Comparison of ENCODE assay signal across 8 cellular contexts in genomic region chr16:49492090-49492801, GRCh38.
DNase-seq lines count a peak whose midpoint lies in the region; ATAC-seq and TF ChIP-seq lines count a peak whose summit lies in the region.

No MANE protein-coding gene starts in this region.

- WGBS in sigmoid colon, 2 donors = 29 to 35% methylated on average over 51 of the region's 51 CpGs

- no peaks in the 10 kb centered on the region for H3K27me3 Mint-ChIP-seq in activated naive CD4-positive, alpha-beta T cell treated with anti-CD3 and anti-CD28 coated beads for 36 hours (ENCODE audit: low read depth)

- TF ChIP-seq CTCF in BE2C (IDR thresholded peaks at IDR 0.05; ENCODE audit: low read depth, low read length) = peak; percentile 82
- TF ChIP-seq CTCF in sigmoid colon (IDR thresholded peaks at IDR 0.05) = peak; percentile 59 to 98 (median 76)

- TF ChIP-seq POLR2A in sigmoid colon (IDR thresholded peaks at IDR 0.05) = no peak

- H3K9me3 Mint-ChIP-seq in activated naive CD4-positive, alpha-beta T cell treated with anti-CD3 and anti-CD28 coated beads for 36 hours = no peaks in the 10 kb centered on the region

- H3K27me3 ChIP-seq in BE2C = no peaks in the 10 kb centered on the region
- H3K27me3 ChIP-seq in sigmoid colon = no peaks in the 10 kb centered on the region

- no peaks in the 10 kb centered on the region for H3K4me1 Mint-ChIP-seq in activated naive CD4-positive, alpha-beta T cell treated with anti-CD3 and anti-CD28 coated beads for 36 hours (ENCODE audit: low read depth)

- no peak overlapping the region for H3K27ac Mint-ChIP-seq in activated naive CD4-positive, alpha-beta T cell treated with anti-CD3 and anti-CD28 coated beads for 36 hours

- H3K9me3 ChIP-seq in BE2C (no peaks in the 10 kb centered on the region), sigmoid colon (no peaks in the 10 kb centered on the region)

- intact Hi-C loops in activated naive CD4-positive, alpha-beta T cell treated with anti-CD3 and anti-CD28 coated beads for 36 hours (cut with micrococcal nuclease) = loop anchor here (5.0 kb wide), 1 partner anchor 85 kb away; no protein-coding TSS in a partner anchor
- intact Hi-C loops in left ventricle myocardium superior (cut with micrococcal nuclease) (no loop called here), sigmoid colon (cut with DNase I) (loop anchor here (2.0 to 5.0 kb wide), 5 partner anchors 105 to 430 kb away; partner anchors contain the start of gene ZNF423)

- H3K4me1 ChIP-seq in BE2C = peaks cover 3% of the 10 kb centered on the region; the same call in 1 of the 2 replicates
- H3K4me1 ChIP-seq in sigmoid colon = peaks cover 0 to 11% (median 8%) of the 10 kb centered on the region in 4 donors

- CTCF ChIA-PET in activated naive CD4-positive, alpha-beta T cell treated with anti-CD3 and anti-CD28 coated beads for 36 hours (lab: Charles Lee) = interaction anchor here (0.7 to 1.3 kb wide), 6 partner anchors 46 to 431 kb away, joined by 3 to 4 read pairs (median 3); no protein-coding TSS in a partner anchor

- no peak overlapping the region for H3K4me3 Mint-ChIP-seq in activated naive CD4-positive, alpha-beta T cell treated with anti-CD3 and anti-CD28 coated beads for 36 hours

- H3K36me3 ChIP-seq in BE2C = no peaks in the 10 kb centered on the region
- no peaks in the 10 kb centered on the region for H3K36me3 ChIP-seq in sigmoid colon

- ATAC-seq in GM19035 (IDR thresholded peaks at IDR 0.05; ENCODE audit: unreplicated experiment) = peak; percentile 66
- peak; percentile 86 for ATAC-seq in left ventricle myocardium superior
- no peak for ATAC-seq in GM21737 (IDR thresholded peaks at IDR 0.05; ENCODE audit: unreplicated experiment)

- DNase-seq in BE2C (peak; percentile 80), NCI-H1092 treated with DMSO at 0.1 percent for 48 hours (lab: John Stamatoyannopoulos, UW) (peak; percentile 38), left ventricle myocardium superior (peak; percentile 73), sigmoid colon (peak; percentile 73), inferior parietal cortex (ENCODE audit: extremely low spot score) (no peak)
- peak; percentile 37 for DNase-seq in activated naive CD4-positive, alpha-beta T cell treated with anti-CD3 and anti-CD28 coated beads for 36 hours

- H3K4me3 ChIP-seq in BE2C (ENCODE audit: low read depth, low read length) = peak overlapping the region; percentile 55
- peak overlapping the region in 3 of 4 donors; percentile 29 to 42 (median 39) for H3K4me3 ChIP-seq in sigmoid colon

- no peak for TF ChIP-seq EP300 in sigmoid colon (IDR thresholded peaks at IDR 0.05)

- H3K27ac ChIP-seq in sigmoid colon = no peak overlapping the region

- no peaks in the 10 kb centered on the region for H3K36me3 Mint-ChIP-seq in activated naive CD4-positive, alpha-beta T cell treated with anti-CD3 and anti-CD28 coated beads for 36 hours (ENCODE audit: low read depth)
